Comparison of ENCODE assay signal across 1 cellular context in genomic region chr1:40532062-40532389, GRCh38.
TF ChIP-seq lines count a peak whose summit lies in the region.

No MANE protein-coding gene starts in this region.

TF ChIP-seq in HEK293T, 16 proteins besides CTCF, POLR2A, EP300 and RAD21:
- TF ChIP-seq NFRKB (IDR thresholded peaks at IDR 0.05) (no peak), ZNF384 (IDR thresholded peaks at IDR 0.05) (no peak)
TF ChIP-seq in HEK293T: peak in this region for 0.
